24 cellular contexts compared by ENCODE assay signal in genomic region chr3:113963879-113964278, GRCh38. TPM values are rescaled to one million over a fixed set of nuclear protein-coding genes. Genes with fewer than 3 reads are reported as not detected.
A peak's percentile ranks its signal among the peaks of the same experiment; 100 is the strongest.
DNase-seq lines count a peak whose midpoint lies in the region; ATAC-seq, FAIRE-seq and TF ChIP-seq lines count a peak whose summit lies in the region.
"Had no signal": no experiment of that assay in that cellular context is flagged by ENCODE, and none has a peak within 500 bp of the region (broad histone marks: within the 10 kb centered on the region; RNA-seq: fewer than 3 reads in every experiment).

No MANE protein-coding gene starts in this region.

- no TSS peak for BruUV-seq in endothelial cell of umbilical vein (replicated peaks; lab: Mats Ljungman, UMichigan)

- H3K36me3 Mint-ChIP-seq in activated naive CD8-positive, alpha-beta T cell treated with anti-CD3 and anti-CD28 coated beads, Interleukin-2, amount 10 ng/mL, durations not matched to agents 7 days and 5 days, result no peaks in the 10 kb centered on the region
- H3K36me3 Mint-ChIP-seq in activated naive CD8-positive, alpha-beta T cell treated with anti-CD3 and anti-CD28 coated beads, Interleukin-2, amount 50 U/mL, for 24 hours (ENCODE audit: low read depth), result peaks cover 4% of the 10 kb centered on the region
- H3K36me3 Mint-ChIP-seq in T-helper 17 cell (ENCODE audit: low read depth), result peaks cover 4% of the 10 kb centered on the region
- H3K36me3 Mint-ChIP-seq in HFFc6 (ENCODE audit: low read depth), result peaks cover 9% of the 10 kb centered on the region

- FAIRE-seq in endothelial cell of umbilical vein (lab: Jason Lieb, UNC), result peak; percentile 15
- FAIRE-seq: A204.1, G401.6, GM12892 had no signal

- H3K27ac Mint-ChIP-seq in activated naive CD8-positive, alpha-beta T cell treated with anti-CD3 and anti-CD28 coated beads, Interleukin-2, amount 10 ng/mL, durations not matched to agents 7 days and 5 days, result no peak overlapping the region
- H3K27ac Mint-ChIP-seq in activated naive CD8-positive, alpha-beta T cell treated with anti-CD3 and anti-CD28 coated beads, Interleukin-2, amount 50 U/mL, for 24 hours, result no peak overlapping the region
- H3K27ac Mint-ChIP-seq in T-helper 17 cell (peak overlapping the region; percentile 49), HFFc6 (no peak overlapping the region)
- H3K27ac Mint-ChIP-seq: B cell; CD4-positive, alpha-beta T cell; GM23338; H9 had no signal

- H3K36me3 ChIP-seq in endothelial cell of umbilical vein (ENCODE audit: control insufficient read depth in 2 of 2, extremely low read depth in 1 of 2, insufficient read depth in 2 of 2, low read length in 2 of 2), result no peaks in the 10 kb centered on the region

- H3K9me3 ChIP-seq in T-helper 17 cell (ENCODE audit: control insufficient read depth, low read length, poor library complexity, severe bottlenecking) (no peaks in the 10 kb centered on the region), endothelial cell of umbilical vein (replicated peaks; ENCODE audit: control insufficient read depth, insufficient read depth, low read length) (no peaks in the 10 kb centered on the region)
- H3K9me3 ChIP-seq: BLaER1 had no signal

- no peaks in the 10 kb centered on the region for H4K20me1 ChIP-seq in endothelial cell of umbilical vein (replicated peaks; ENCODE audit: control insufficient read depth, extremely low read depth, insufficient read depth, low read length)
- H4K20me1 ChIP-seq: BLaER1 had no signal

- intact Hi-C loops in endothelial cell of umbilical vein (cut with micrococcal nuclease), result no loop called here

- peaks cover 9% of the 10 kb centered on the region for H3K4me1 Mint-ChIP-seq in activated naive CD8-positive, alpha-beta T cell treated with anti-CD3 and anti-CD28 coated beads, Interleukin-2, amount 10 ng/mL, durations not matched to agents 7 days and 5 days
- no peaks in the 10 kb centered on the region for H3K4me1 Mint-ChIP-seq in activated naive CD8-positive, alpha-beta T cell treated with anti-CD3 and anti-CD28 coated beads, Interleukin-2, amount 50 U/mL, for 24 hours
- peaks cover 4% of the 10 kb centered on the region for H3K4me1 Mint-ChIP-seq in T-helper 17 cell
- peaks cover 3% of the 10 kb centered on the region for H3K4me1 Mint-ChIP-seq in HFFc6 (ENCODE audit: low read depth)
- H3K4me1 Mint-ChIP-seq: B cell had no signal

- POLR2A ChIA-PET in activated naive CD8-positive, alpha-beta T cell treated with anti-CD3 and anti-CD28 coated beads, Interleukin-2, amount 10 ng/mL, durations not matched to agents 7 days and 5 days (lab: Charles Lee), result interaction anchor here (0.6 to 0.7 kb wide), 2 partner anchors 127 to 266 kb away, joined by 3 to 4 read pairs; no protein-coding TSS in a partner anchor
- POLR2A ChIA-PET in endothelial cell of umbilical vein (lab: Charles Lee), result no interaction called here

- no peak overlapping the region for H3K27ac ChIP-seq in endothelial cell of umbilical vein (ENCODE audit: insufficient read depth, low read depth, low read length)
- H3K27ac ChIP-seq: 22Rv1, BLaER1, C4-2B had no signal

- H3K9ac ChIP-seq in endothelial cell of umbilical vein (replicated peaks; ENCODE audit: extremely low read depth, insufficient read depth, low read length), result no peak overlapping the region
- H3K9ac ChIP-seq: BLaER1 had no signal

- dilution Hi-C loops in endothelial cell of umbilical vein (cut with MboI; ENCODE audit: extremely low pct_ligation_motif_present, low sequenced_read_pairs), result no loop called here

- no peaks in the 10 kb centered on the region for H3K9me3 Mint-ChIP-seq in activated naive CD8-positive, alpha-beta T cell treated with anti-CD3 and anti-CD28 coated beads, Interleukin-2, amount 10 ng/mL, durations not matched to agents 7 days and 5 days
- H3K9me3 Mint-ChIP-seq in activated naive CD8-positive, alpha-beta T cell treated with anti-CD3 and anti-CD28 coated beads, Interleukin-2, amount 50 U/mL, for 24 hours, result no peaks in the 10 kb centered on the region
- H3K9me3 Mint-ChIP-seq in HFFc6, result no peaks in the 10 kb centered on the region
- H3K9me3 Mint-ChIP-seq: CD4-positive, alpha-beta T cell; CD8-positive, alpha-beta memory T cell; GM23338; H9 had no signal

- peak overlapping the region; percentile 29 for H3K4me3 Mint-ChIP-seq in activated naive CD8-positive, alpha-beta T cell treated with anti-CD3 and anti-CD28 coated beads, Interleukin-2, amount 10 ng/mL, durations not matched to agents 7 days and 5 days
- H3K4me3 Mint-ChIP-seq in activated naive CD8-positive, alpha-beta T cell treated with anti-CD3 and anti-CD28 coated beads, Interleukin-2, amount 50 U/mL, for 24 hours, result no peak overlapping the region
- H3K4me3 Mint-ChIP-seq in T-helper 17 cell, result no peak overlapping the region
- no peak overlapping the region for H3K4me3 Mint-ChIP-seq in HFFc6
- H3K4me3 Mint-ChIP-seq: B cell; CD4-positive, alpha-beta T cell; CD8-positive, alpha-beta memory T cell; GM23338; H9 had no signal

- peak; percentile 60 for ATAC-seq in activated naive CD8-positive, alpha-beta T cell treated with anti-CD3 and anti-CD28 coated beads, Interleukin-2, amount 10 ng/mL, durations not matched to agents 7 days and 5 days (ENCODE audit: low read depth)
- ATAC-seq in activated naive CD8-positive, alpha-beta T cell treated with anti-CD3 and anti-CD28 coated beads, Interleukin-2, amount 50 U/mL, for 24 hours, result no peak
- ATAC-seq in T-helper 17 cell (no peak), GM19455 (IDR thresholded peaks at IDR 0.05; ENCODE audit: unreplicated experiment) (no peak)
- ATAC-seq: GM23338, HCT116 had no signal

- no peak overlapping the region for H3K4me2 ChIP-seq in endothelial cell of umbilical vein (ENCODE audit: insufficient read depth, low read length)
- H3K4me2 ChIP-seq: BLaER1 had no signal

- H3K9me1 ChIP-seq in endothelial cell of umbilical vein (replicated peaks; ENCODE audit: control insufficient read depth, extremely low read depth, insufficient read depth, low read length), result no peaks in the 10 kb centered on the region

- no peak overlapping the region for H2AFZ ChIP-seq in endothelial cell of umbilical vein (ENCODE audit: low read depth, low read length)
- H2AFZ ChIP-seq: GM23338 had no signal

- no peaks in the 10 kb centered on the region for H3K4me1 ChIP-seq in endothelial cell of umbilical vein (ENCODE audit: control insufficient read depth, extremely low read depth, insufficient read depth, low read length)

- no peaks in the 10 kb centered on the region for H3K27me3 ChIP-seq in endothelial cell of umbilical vein (ENCODE audit: control insufficient read depth in 2 of 2, insufficient read depth in 2 of 2, low read length in 2 of 2)
- H3K27me3 ChIP-seq: BLaER1 had no signal

- CTCF ChIA-PET in endothelial cell of umbilical vein (lab: Charles Lee), result interaction anchor here (1.0 to 1.4 kb wide), 3 partner anchors 10 to 228 kb away, joined by 3 to 5 read pairs (median 3); no protein-coding TSS in a partner anchor

- TF ChIP-seq POLR2A in endothelial cell of umbilical vein (IDR thresholded peaks at IDR 0.05; ENCODE audit: low read depth, low read length), result no peak

- TF ChIP-seq CTCF in endothelial cell of umbilical vein (IDR thresholded peaks at IDR 0.05; ENCODE audit: extremely low read depth in 1 of 2, insufficient read depth in 1 of 2, low read depth in 1 of 2, low read length in 2 of 2) (no peak), HFFc6 (IDR thresholded peaks at IDR 0.05) (no peak)

- no peak overlapping the region for H3K4me3 ChIP-seq in endothelial cell of umbilical vein (replicated peaks in 1 of 3; ENCODE audit: insufficient read depth in 1 of 3, low read depth in 1 of 3, low read length in 3 of 3)
- H3K4me3 ChIP-seq: BLaER1, GM23338 had no signal

- no peaks in the 10 kb centered on the region for H3K79me2 ChIP-seq in endothelial cell of umbilical vein (ENCODE audit: control insufficient read depth, insufficient read depth, low read length)

- H3K27me3 Mint-ChIP-seq in activated naive CD8-positive, alpha-beta T cell treated with anti-CD3 and anti-CD28 coated beads, Interleukin-2, amount 10 ng/mL, durations not matched to agents 7 days and 5 days, result peaks cover 2% of the 10 kb centered on the region
- no peaks in the 10 kb centered on the region for H3K27me3 Mint-ChIP-seq in activated naive CD8-positive, alpha-beta T cell treated with anti-CD3 and anti-CD28 coated beads, Interleukin-2, amount 50 U/mL, for 24 hours
- H3K27me3 Mint-ChIP-seq in T-helper 17 cell (no peaks in the 10 kb centered on the region), HFFc6 (ENCODE audit: insufficient read depth) (peaks cover 2% of the 10 kb centered on the region; the same call in 1 of the 2 replicates)
- H3K27me3 Mint-ChIP-seq: B cell; CD4-positive, alpha-beta T cell had no signal

- DNase-seq in activated naive CD8-positive, alpha-beta T cell treated with anti-CD3 and anti-CD28 coated beads, Interleukin-2, amount 10 ng/mL, durations not matched to agents 7 days and 5 days, result no peak
- DNase-seq in activated naive CD8-positive, alpha-beta T cell treated with anti-CD3 and anti-CD28 coated beads, Interleukin-2, amount 50 U/mL, for 24 hours, result no peak
- DNase-seq in T-helper 17 cell (no peak), endothelial cell of umbilical vein (ENCODE audit: low read depth, low spot score) (no peak), HFFc6 (no peak), NCI-H774 (lab: John Stamatoyannopoulos, UW) (no peak), NCI-H510A treated with DMSO at 0.1 percent for 48 hours (lab: John Stamatoyannopoulos, UW) (no peak)
- DNase-seq: Calu3; CD4-positive, alpha-beta T cell; CD8-positive, alpha-beta memory T cell; COR-L47; DMS53; DMS79 treated with DMSO at 0.1 percent for 48 hours; H9 had no signal

TF ChIP-seq in endothelial cell of umbilical vein, 7 proteins besides CTCF, POLR2A, EP300 and RAD21 (continues in another document):
- TF ChIP-seq MAX (IDR thresholded peaks at IDR 0.05; ENCODE audit: insufficient read depth, insufficient read length), result no peak
- TF ChIP-seq POLR2AphosphoS5 (IDR thresholded peaks at IDR 0.05; ENCODE audit: insufficient read depth, low read depth, low read length), result no peak

RNA-seq across cellular contexts. Expression of gene ZDHHC23, which starts 16.1 kb away (rescaled TPM):
- 1 to 10 TPM; 3.4 to 3.7 TPM for total RNA-seq in activated naive CD8-positive, alpha-beta T cell treated with anti-CD3 and anti-CD28 coated beads, Interleukin-2, amount 10 ng/mL, durations not matched to agents 7 days and 5 days
- 1 to 10 TPM; 6.4 to 8.3 TPM for total RNA-seq in T-helper 17 cell
- total RNA-seq in endothelial cell of umbilical vein, result 1.9 and 3.2 TPM in 2 replicates
- polyA plus RNA-seq in endothelial cell of umbilical vein, result 0.94 and 0.99 TPM in 2 replicates
- polyA plus RNA-seq in endothelial cell of umbilical vein (2011; cell fraction: cytosol; rRNA removed), result 0.65 and 0.76 TPM in 2 replicates
- 3.4 and 4.7 TPM in 2 replicates for polyA plus RNA-seq in endothelial cell of umbilical vein (2011; cell fraction: nucleus; rRNA removed)
- polyA plus RNA-seq in endothelial cell of umbilical vein (2012), result 1.6 and 2.4 TPM in 2 replicates
- 2.9 and 4.2 TPM in 2 replicates for polyA minus RNA-seq in endothelial cell of umbilical vein
- polyA minus RNA-seq in endothelial cell of umbilical vein (2011; cell fraction: cytosol; rRNA and poly(A)+ RNA removed), result 6.9 TPM
- 2.5 and 4.3 TPM in 2 replicates for polyA minus RNA-seq in endothelial cell of umbilical vein (2011; cell fraction: nucleus; rRNA and poly(A)+ RNA removed)
- 1 to 10 TPM; 4.6 to 7.5 (median 6.4) TPM for total RNA-seq in HFFc6 (2021; fragmentation: NEBNext Ultra II Directional; extraction: Animal tissue kit (Norgen Biotek cat#: 25700))
